In the genomic region with DNA sequence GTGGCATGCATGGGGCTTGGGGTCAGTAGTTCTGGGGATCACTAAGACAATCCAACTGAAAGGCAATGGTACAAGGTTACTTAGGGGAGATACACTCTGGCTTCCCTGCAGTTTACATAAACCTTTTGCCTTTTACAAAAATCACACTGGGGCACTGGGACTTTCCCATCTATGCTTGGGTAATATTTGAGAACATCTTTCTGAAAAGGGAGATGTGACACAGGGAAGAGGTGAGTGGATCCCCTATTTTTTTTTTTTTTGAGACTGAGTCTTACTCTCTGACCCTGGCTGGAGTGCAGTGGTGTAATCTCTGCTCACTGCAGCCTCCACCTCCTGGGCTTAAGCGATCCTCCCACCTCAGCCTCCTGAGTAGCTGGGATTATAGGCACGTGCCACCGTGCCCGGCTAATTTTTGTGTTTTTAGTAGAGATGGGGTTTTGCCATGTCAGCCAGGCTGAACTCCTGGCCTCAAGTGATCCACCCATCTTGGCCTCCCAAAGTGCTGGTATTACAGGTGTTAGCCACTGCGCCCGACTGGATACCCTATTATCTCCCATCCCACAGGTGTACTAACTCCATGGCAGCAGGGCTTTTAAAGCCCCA, we compare ENCODE assay signal across 19 cellular contexts.
A peak's percentile ranks its signal among the peaks of the same experiment; 100 is the strongest.
DNase-seq lines count a peak whose midpoint lies in the region; ATAC-seq and FAIRE-seq lines count a peak whose summit lies in the region.
"Had no signal": no experiment of that assay in that cellular context is flagged by ENCODE, and none has a peak within 500 bp of the region (broad histone marks: within the 10 kb centered on the region; RNA-seq: fewer than 3 reads in every experiment).

No MANE protein-coding gene starts in this region.

- no peaks in the 10 kb centered on the region for H3K9me3 Mint-ChIP-seq in stimulated activated naive CD8-positive, alpha-beta T cell treated with anti-CD3 and anti-CD28 coated beads, Interleukin-15, Interleukin-2, amounts not matched to agents 100 ng/mL and 50 ng/mL, for 24 hours
- no peaks in the 10 kb centered on the region for H3K9me3 Mint-ChIP-seq in memory B cell
- H3K9me3 Mint-ChIP-seq: CD4-positive, alpha-beta memory T cell; HFFc6 had no signal

- ATAC-seq in stimulated activated naive CD8-positive, alpha-beta T cell treated with anti-CD3 and anti-CD28 coated beads, Interleukin-15, Interleukin-2, amounts not matched to agents 100 U/mL and 50 U/mL, for 24 hours: no peak
- ATAC-seq in memory B cell (ENCODE audit: low read depth) (peak; percentile 10), GM21423 (IDR thresholded peaks at IDR 0.05; ENCODE audit: unreplicated experiment) (no peak)

- no peak overlapping the region for H3K4me3 Mint-ChIP-seq in stimulated activated naive CD8-positive, alpha-beta T cell treated with anti-CD3 and anti-CD28 coated beads, Interleukin-15, Interleukin-2, amounts not matched to agents 100 ng/mL and 50 ng/mL, for 24 hours
- H3K4me3 Mint-ChIP-seq in memory B cell: peak overlapping the region; percentile 5
- H3K4me3 Mint-ChIP-seq: CD4-positive, alpha-beta memory T cell; HFFc6 had no signal

- peaks cover under 1% of the 10 kb centered on the region for H3K36me3 Mint-ChIP-seq in stimulated activated naive CD8-positive, alpha-beta T cell treated with anti-CD3 and anti-CD28 coated beads, Interleukin-15, Interleukin-2, amounts not matched to agents 100 ng/mL and 50 ng/mL, for 24 hours (ENCODE audit: low read depth)
- H3K36me3 Mint-ChIP-seq in memory B cell: peaks cover 9% of the 10 kb centered on the region

- peak; percentile 79 for FAIRE-seq in GM19239 (lab: Jason Lieb, UNC)
- FAIRE-seq: A204.1 had no signal

- H3K27me3 Mint-ChIP-seq in stimulated activated naive CD8-positive, alpha-beta T cell treated with anti-CD3 and anti-CD28 coated beads, Interleukin-15, Interleukin-2, amounts not matched to agents 100 ng/mL and 50 ng/mL, for 24 hours: no peaks in the 10 kb centered on the region
- H3K27me3 Mint-ChIP-seq in memory B cell: no peaks in the 10 kb centered on the region
- H3K27me3 Mint-ChIP-seq: CD4-positive, alpha-beta memory T cell had no signal

- H3K27ac Mint-ChIP-seq in stimulated activated naive CD8-positive, alpha-beta T cell treated with anti-CD3 and anti-CD28 coated beads, Interleukin-15, Interleukin-2, amounts not matched to agents 100 ng/mL and 50 ng/mL, for 24 hours: peak overlapping the region; percentile 26
- H3K27ac Mint-ChIP-seq in memory B cell: peak overlapping the region; percentile 85
- H3K27ac Mint-ChIP-seq: CD4-positive, alpha-beta memory T cell; HFFc6 had no signal

- H3K4me1 Mint-ChIP-seq in stimulated activated naive CD8-positive, alpha-beta T cell treated with anti-CD3 and anti-CD28 coated beads, Interleukin-15, Interleukin-2, amounts not matched to agents 100 ng/mL and 50 ng/mL, for 24 hours (ENCODE audit: low read depth): peaks cover 26% of the 10 kb centered on the region
- peaks cover 40% of the 10 kb centered on the region for H3K4me1 Mint-ChIP-seq in memory B cell
- H3K4me1 Mint-ChIP-seq: CD4-positive, alpha-beta memory T cell had no signal

- DNase-seq in stimulated activated naive CD8-positive, alpha-beta T cell treated with anti-CD3 and anti-CD28 coated beads, Interleukin-15, Interleukin-2, amounts not matched to agents 100 U/mL and 50 U/mL, for 24 hours: no peak
- DNase-seq in GM19239 (ENCODE audit: insufficient read length, low spot score) (no peak), memory B cell (ENCODE audit: low spot score in 2 of 2) (no peak), cerebellar nuclear complex (lab: John Stamatoyannopoulos, UW) (no peak), NCI-H1048 (lab: John Stamatoyannopoulos, UW) (no peak)
- DNase-seq: CD4-positive, alpha-beta memory T cell; DMS153; GF-D8; H7; HFFc6; NCI-H1436; NCI-H2081; NCI-H2171 treated with DMSO at 0.1 percent for 48 hours; NCI-H446 treated with DMSO at 0.1 percent for 48 hours; Right ventricle myocardium superior; SW 1271 had no signal
